Comparison of ENCODE assay signal across 8 cellular contexts in the genomic region with DNA sequence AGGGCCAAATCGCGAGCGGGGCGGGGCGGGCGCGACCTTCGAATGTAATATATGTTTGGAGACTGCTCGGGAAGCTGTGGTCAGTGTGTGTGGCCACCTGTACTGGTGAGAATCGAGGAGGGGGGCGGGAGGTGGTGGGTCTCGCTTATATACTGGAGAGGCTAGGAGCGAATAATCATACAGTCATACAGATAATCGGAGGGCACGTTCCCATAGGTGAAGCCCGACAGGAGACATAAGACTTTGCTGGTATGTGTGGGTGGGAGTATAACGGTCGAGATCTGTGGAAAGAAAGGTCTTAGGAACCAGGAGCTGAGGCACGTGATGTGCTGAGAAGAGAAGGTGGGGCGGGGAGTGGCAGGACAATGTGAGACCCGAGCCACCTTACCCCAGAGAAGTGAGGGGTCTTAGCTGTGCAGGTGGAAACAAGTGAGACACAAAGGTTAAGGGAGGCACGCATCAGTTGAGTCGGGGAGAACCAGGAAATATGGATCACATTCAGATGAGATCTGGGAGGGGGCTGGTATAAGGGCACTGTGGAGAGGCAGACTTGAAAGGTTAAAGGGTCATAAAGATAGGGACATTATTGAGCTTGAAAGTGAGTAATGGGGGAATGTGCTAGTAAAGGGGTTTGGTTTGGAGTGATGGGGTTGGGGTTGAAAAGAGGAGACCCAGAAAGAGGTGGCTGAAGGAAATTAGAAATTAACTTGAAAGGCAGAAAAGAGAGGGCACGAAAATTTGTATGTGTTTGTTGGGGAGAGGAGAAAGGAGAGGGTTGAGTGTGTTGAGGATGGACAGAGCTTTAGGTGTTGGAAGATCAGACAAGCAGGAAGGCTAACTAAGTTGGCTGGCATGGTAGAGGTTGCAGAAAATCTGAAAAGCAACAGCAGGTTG. TPM values are rescaled to one million over a fixed set of nuclear protein-coding genes. Genes with fewer than 3 reads are reported as not detected.
DNase-seq lines count a peak whose midpoint lies in the region; ATAC-seq and TF ChIP-seq lines count a peak whose summit lies in the region.

No MANE protein-coding gene starts in this region.

- peak overlapping the region; percentile 94 for H3K4me3 Mint-ChIP-seq in activated T-cell treated with anti-CD3 and anti-CD28 coated beads, Interleukin-2, amount 50 U/mL, for 24 hours
- H3K4me3 Mint-ChIP-seq in WTC11 = peak overlapping the region; percentile 82

- no peaks in the 10 kb centered on the region for H3K27me3 ChIP-seq in iPS DF 6.9 (ENCODE audit: control insufficient read depth, insufficient read depth, low read length)
- H3K27me3 ChIP-seq in spleen (replicated peaks in 1 of 7) = no peaks in the 10 kb centered on the region

- peaks cover 78% of the 10 kb centered on the region for H3K4me1 Mint-ChIP-seq in activated T-cell treated with anti-CD3 and anti-CD28 coated beads, Interleukin-2, amount 50 U/mL, for 24 hours (ENCODE audit: low read depth)
- peaks cover 32% of the 10 kb centered on the region for H3K4me1 Mint-ChIP-seq in WTC11

- peak overlapping the region; percentile 99 for H3K27ac Mint-ChIP-seq in activated T-cell treated with anti-CD3 and anti-CD28 coated beads, Interleukin-2, amount 50 U/mL, for 24 hours
- H3K27ac Mint-ChIP-seq in WTC11 = peak overlapping the region; percentile 98

- TF ChIP-seq CTCF in WTC11 (IDR thresholded peaks at IDR 0.05) (no peak), spleen (IDR thresholded peaks at IDR 0.05 in 8 of 11, conservative IDR thresholded peaks at IDR 0.05 in 3 of 11) (no peak)

- H3K27ac ChIP-seq in iPS DF 6.9 (ENCODE audit: low read length) = no peak overlapping the region
- H3K27ac ChIP-seq in spleen = peak overlapping the region; percentile 92 to 98 (median 95)

- H3K4me1 ChIP-seq in iPS DF 6.9 (ENCODE audit: control insufficient read depth, insufficient read depth, low read length) (no peaks in the 10 kb centered on the region; the same call in 1 of the 2 replicates), spleen (peaks cover 33 to 90% (median 66%) of the 10 kb centered on the region in 6 donors)

- POLR2A ChIA-PET in WTC11 (lab: Charles Lee) = interaction anchor here (3.7 kb wide), 1 partner anchor 16 kb away, joined by 25 read pairs; no protein-coding TSS in a partner anchor

- WGBS in iPS DF 6.9 (ENCODE audit: insufficient coverage, insufficient read length) = 100% methylated on average over 1 of the region's 24 CpGs
- WGBS in spleen, 5 donors = 2 to 3% (median 3%) methylated on average over 24 of the region's 24 CpGs

- no peak for ATAC-seq in WTC11
- ATAC-seq in HG02798 (IDR thresholded peaks at IDR 0.05; ENCODE audit: poor library complexity, unreplicated experiment) = no peak

- CTCF ChIA-PET in WTC11 (lab: Charles Lee) = interaction anchor here (0.5 to 1.3 kb wide), 3 partner anchors 10 to 64 kb away, joined by 4 to 6 read pairs (median 4); no protein-coding TSS in a partner anchor

- peaks cover 8% of the 10 kb centered on the region for H3K36me3 ChIP-seq in iPS DF 6.9 (ENCODE audit: control insufficient read depth, insufficient read depth, low read length)
- H3K36me3 ChIP-seq in spleen = peaks cover 0 to 44% (median 37%) of the 10 kb centered on the region in 6 donors

- H3K36me3 Mint-ChIP-seq in activated T-cell treated with anti-CD3 and anti-CD28 coated beads, Interleukin-2, amount 50 U/mL, for 24 hours (ENCODE audit: low read depth) = peaks cover 56% of the 10 kb centered on the region
- peaks cover 23% of the 10 kb centered on the region for H3K36me3 Mint-ChIP-seq in WTC11

- H3K27me3 Mint-ChIP-seq in activated T-cell treated with anti-CD3 and anti-CD28 coated beads, Interleukin-2, amount 50 U/mL, for 24 hours = no peaks in the 10 kb centered on the region
- H3K27me3 Mint-ChIP-seq in WTC11 (ENCODE audit: low read depth) = no peaks in the 10 kb centered on the region

- no peaks in the 10 kb centered on the region for H3K9me3 Mint-ChIP-seq in activated T-cell treated with anti-CD3 and anti-CD28 coated beads, Interleukin-2, amount 50 U/mL, for 24 hours
- H3K9me3 Mint-ChIP-seq in WTC11 = no peaks in the 10 kb centered on the region

- no peaks in the 10 kb centered on the region for H3K9me3 ChIP-seq in iPS DF 6.9 (ENCODE audit: control insufficient read depth, insufficient read depth, low read length)
- no peaks in the 10 kb centered on the region for H3K9me3 ChIP-seq in spleen

- TF ChIP-seq POLR2A in spleen (IDR thresholded peaks at IDR 0.05) = no peak

- intact Hi-C loops in spleen (cut with DNase I; ENCODE audit: low total_unique reads) = no loop called here

- no peak for DNase-seq in activated T-cell treated with anti-CD3 and anti-CD28 coated beads, Interleukin-2, amount 50 U/mL, for 24 hours
- DNase-seq in activated T-cell treated with anti-CD3 and anti-CD28 coated beads for 4 hours (no peak), WTC11 (ENCODE audit: low spot score) (no peak), iPS DF 6.9 (ENCODE audit: low read depth, low spot score) (no peak), spleen (no peak), NCI-H2107 treated with DMSO at 0.1 percent for 48 hours (lab: John Stamatoyannopoulos, UW; ENCODE audit: unreplicated experiment) (no peak), HPDE6-E6E7 (ENCODE audit: extremely low spot score) (no peak)

- peak overlapping the region; percentile 75; the same call in 1 of the 2 replicates for H3K4me3 ChIP-seq in iPS DF 6.9 (ENCODE audit: low read length)
- peak overlapping the region; percentile 43 to 87 (median 62) for H3K4me3 ChIP-seq in spleen

TF ChIP-seq in WTC11, 78 proteins besides CTCF, POLR2A, EP300 and RAD21 (continues in another document):
- TF ChIP-seq, protein P1, sequence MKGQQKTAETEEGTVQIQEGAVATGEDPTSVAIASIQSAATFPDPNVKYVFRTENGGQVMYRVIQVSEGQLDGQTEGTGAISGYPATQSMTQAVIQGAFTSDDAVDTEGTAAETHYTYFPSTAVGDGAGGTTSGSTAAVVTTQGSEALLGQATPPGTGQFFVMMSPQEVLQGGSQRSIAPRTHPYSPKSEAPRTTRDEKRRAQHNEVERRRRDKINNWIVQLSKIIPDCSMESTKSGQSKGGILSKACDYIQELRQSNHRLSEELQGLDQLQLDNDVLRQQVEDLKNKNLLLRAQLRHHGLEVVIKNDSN (CRISPR knock-in tag; IDR thresholded peaks at IDR 0.05) = peak; percentile 66
- TF ChIP-seq, protein P2, sequence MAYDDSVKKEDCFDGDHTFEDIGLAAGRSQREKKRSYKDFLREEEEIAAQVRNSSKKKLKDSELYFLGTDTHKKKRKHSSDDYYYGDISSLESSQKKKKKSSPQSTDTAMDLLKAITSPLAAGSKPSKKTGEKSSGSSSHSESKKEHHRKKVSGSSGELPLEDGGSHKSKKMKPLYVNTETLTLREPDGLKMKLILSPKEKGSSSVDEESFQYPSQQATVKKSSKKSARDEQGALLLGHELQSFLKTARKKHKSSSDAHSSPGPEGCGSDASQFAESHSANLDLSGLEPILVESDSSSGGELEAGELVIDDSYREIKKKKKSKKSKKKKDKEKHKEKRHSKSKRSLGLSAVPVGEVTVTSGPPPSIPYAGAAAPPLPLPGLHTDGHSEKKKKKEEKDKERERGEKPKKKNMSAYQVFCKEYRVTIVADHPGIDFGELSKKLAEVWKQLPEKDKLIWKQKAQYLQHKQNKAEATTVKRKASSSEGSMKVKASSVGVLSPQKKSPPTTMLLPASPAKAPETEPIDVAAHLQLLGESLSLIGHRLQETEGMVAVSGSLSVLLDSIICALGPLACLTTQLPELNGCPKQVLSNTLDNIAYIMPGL (CRISPR knock-in tag; IDR thresholded peaks at IDR 0.05) = no peak
- no peak for TF ChIP-seq TEAD4 (CRISPR knock-in tag; IDR thresholded peaks at IDR 0.05)
- TF ChIP-seq ZBTB21 (CRISPR knock-in tag; IDR thresholded peaks at IDR 0.05; ENCODE audit: borderline replicate concordance) = no peak
- TF ChIP-seq, protein P3, sequence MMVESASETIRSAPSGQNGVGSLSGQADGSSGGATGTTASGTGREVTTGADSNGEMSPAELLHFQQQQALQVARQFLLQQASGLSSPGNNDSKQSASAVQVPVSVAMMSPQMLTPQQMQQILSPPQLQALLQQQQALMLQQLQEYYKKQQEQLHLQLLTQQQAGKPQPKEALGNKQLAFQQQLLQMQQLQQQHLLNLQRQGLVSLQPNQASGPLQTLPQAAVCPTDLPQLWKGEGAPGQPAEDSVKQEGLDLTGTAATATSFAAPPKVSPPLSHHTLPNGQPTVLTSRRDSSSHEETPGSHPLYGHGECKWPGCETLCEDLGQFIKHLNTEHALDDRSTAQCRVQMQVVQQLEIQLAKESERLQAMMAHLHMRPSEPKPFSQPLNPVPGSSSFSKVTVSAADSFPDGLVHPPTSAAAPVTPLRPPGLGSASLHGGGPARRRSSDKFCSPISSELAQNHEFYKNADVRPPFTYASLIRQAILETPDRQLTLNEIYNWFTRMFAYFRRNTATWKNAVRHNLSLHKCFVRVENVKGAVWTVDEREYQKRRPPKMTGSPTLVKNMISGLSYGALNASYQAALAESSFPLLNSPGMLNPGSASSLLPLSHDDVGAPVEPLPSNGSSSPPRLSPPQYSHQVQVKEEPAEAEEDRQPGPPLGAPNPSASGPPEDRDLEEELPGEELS (CRISPR knock-in tag; IDR thresholded peaks at IDR 0.05) = 0 out of 2 replicates have a peak, but pooled peaks have one; percentile 6
- no peak for TF ChIP-seq MYBL2 (CRISPR knock-in tag; IDR thresholded peaks at IDR 0.05)
- TF ChIP-seq, protein P4, sequence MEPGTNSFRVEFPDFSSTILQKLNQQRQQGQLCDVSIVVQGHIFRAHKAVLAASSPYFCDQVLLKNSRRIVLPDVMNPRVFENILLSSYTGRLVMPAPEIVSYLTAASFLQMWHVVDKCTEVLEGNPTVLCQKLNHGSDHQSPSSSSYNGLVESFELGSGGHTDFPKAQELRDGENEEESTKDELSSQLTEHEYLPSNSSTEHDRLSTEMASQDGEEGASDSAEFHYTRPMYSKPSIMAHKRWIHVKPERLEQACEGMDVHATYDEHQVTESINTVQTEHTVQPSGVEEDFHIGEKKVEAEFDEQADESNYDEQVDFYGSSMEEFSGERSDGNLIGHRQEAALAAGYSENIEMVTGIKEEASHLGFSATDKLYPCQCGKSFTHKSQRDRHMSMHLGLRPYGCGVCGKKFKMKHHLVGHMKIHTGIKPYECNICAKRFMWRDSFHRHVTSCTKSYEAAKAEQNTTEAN (CRISPR knock-in tag; IDR thresholded peaks at IDR 0.05) = no peak
- no peak for TF ChIP-seq ELF4 (CRISPR knock-in tag; IDR thresholded peaks at IDR 0.05; ENCODE audit: low read depth)

RNA-seq across cellular contexts. Expression of a gene that starts 0.6 kb away (rescaled TPM):
- total RNA-seq in WTC11 (2021) (108 to 114 TPM (median 111 TPM) in 3 replicates), spleen (10 to 100 TPM; 36.0 to 70.3 (median 46.0) TPM)
- polyA plus RNA-seq in spleen = 10 to 100 TPM; 52.2 to 77.8 (median 69.9) TPM

RNA-seq across cellular contexts. Expression of a gene that starts 2.9 kb away (rescaled TPM):
- 84.5 to 88.9 TPM (median 87.5 TPM) in 3 replicates for total RNA-seq in WTC11 (2021)
- 10 to 100 TPM; 27.9 to 39.7 (median 35.6) TPM for total RNA-seq in spleen
- 10 to 100 TPM; 13.6 to 23.3 (median 18.4) TPM for polyA plus RNA-seq in spleen

RNA-seq across cellular contexts. Expression of a gene that starts 5.3 kb away (rescaled TPM):
- total RNA-seq in WTC11 (2021) (17.7 to 20.0 TPM (median 18.1 TPM) in 3 replicates), spleen (10 to 100 TPM in 6 of 7 donors, 1 to 10 TPM in 1; 7.4 to 32.9 (median 21.3) TPM)
- polyA plus RNA-seq in spleen = 10 to 100 TPM; 24.1 to 50.9 (median 38.0) TPM

RNA-seq across cellular contexts. Expression of a gene that starts 11.2 kb away (rescaled TPM):
- total RNA-seq in WTC11 (2021) (130 to 165 TPM (median 150 TPM) in 3 replicates), spleen (100 to 1,000 TPM in 4 of 7 donors, 10 to 100 TPM in 3; 77.6 to 160 (median 130) TPM)
- 10 to 100 TPM; 29.6 to 85.2 (median 41.2) TPM for polyA plus RNA-seq in spleen

RNA-seq across cellular contexts. Expression of a gene that starts 13.6 kb away (rescaled TPM):
- 10.0 to 14.0 TPM (median 13.1 TPM) in 3 replicates for total RNA-seq in WTC11 (2021)
- total RNA-seq in spleen = 100 to 1,000 TPM; 140 to 215 (median 187) TPM
- 100 to 1,000 TPM; 202 to 263 (median 233) TPM for polyA plus RNA-seq in spleen
